ENCODE assay signal across 1 cellular context in the genomic region with DNA sequence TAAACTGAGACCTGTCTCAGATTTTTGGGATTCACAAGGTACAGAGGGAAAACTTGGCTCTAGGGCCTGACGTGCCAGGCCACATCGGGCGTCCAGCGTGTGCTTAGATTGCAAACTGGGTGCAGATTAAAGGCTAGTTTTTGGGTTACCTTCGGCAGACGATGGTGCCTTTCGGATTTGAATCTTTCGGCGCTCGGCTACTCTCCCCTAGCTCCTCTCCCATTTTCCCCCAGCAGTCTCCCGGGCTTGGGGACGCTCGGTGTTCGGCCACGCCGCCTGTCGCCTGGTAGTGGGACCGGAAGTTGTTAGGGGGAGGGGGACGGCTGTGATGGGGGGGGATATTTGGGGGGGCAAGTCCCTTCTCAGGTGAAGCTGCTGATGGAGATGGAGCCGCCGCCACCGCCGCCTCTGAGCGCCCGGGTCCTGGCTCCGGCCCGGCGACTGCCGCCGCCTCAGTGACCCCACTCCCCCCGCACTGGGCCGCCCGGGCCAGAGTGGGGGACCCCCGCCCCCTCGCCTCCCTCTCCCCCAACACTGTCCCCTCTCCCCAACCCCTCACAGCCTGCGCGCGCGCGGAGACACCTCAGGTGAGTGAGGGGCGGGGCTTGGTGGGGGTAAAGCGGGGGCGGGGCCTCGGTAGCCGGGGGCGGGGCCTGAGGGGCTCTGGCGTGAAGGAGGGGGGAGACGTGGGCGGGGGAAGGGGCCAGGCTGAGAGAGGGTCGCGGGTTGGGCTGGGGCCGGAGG.
TF ChIP-seq lines count a peak whose summit lies in the region.

No MANE protein-coding gene starts in this region.

TF ChIP-seq in GM12878, 131 proteins besides CTCF, POLR2A, EP300 and RAD21 (continued from another document and continues in another):
- TF ChIP-seq, protein P1, sequence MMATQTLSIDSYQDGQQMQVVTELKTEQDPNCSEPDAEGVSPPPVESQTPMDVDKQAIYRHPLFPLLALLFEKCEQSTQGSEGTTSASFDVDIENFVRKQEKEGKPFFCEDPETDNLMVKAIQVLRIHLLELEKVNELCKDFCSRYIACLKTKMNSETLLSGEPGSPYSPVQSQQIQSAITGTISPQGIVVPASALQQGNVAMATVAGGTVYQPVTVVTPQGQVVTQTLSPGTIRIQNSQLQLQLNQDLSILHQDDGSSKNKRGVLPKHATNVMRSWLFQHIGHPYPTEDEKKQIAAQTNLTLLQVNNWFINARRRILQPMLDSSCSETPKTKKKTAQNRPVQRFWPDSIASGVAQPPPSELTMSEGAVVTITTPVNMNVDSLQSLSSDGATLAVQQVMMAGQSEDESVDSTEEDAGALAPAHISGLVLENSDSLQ (IDR thresholded peaks at IDR 0.05) = no peak
- no peak for TF ChIP-seq DPF2 (IDR thresholded peaks at IDR 0.05)
- peak; percentile 69 for TF ChIP-seq HCFC1 (IDR thresholded peaks at IDR 0.05; ENCODE audit: low read length)
- TF ChIP-seq SRF (IDR thresholded peaks at IDR 0.05; ENCODE audit: low read depth in 2 of 2, low read length in 2 of 2) = peak; percentile 80 to 99
- TF ChIP-seq, protein P2, sequence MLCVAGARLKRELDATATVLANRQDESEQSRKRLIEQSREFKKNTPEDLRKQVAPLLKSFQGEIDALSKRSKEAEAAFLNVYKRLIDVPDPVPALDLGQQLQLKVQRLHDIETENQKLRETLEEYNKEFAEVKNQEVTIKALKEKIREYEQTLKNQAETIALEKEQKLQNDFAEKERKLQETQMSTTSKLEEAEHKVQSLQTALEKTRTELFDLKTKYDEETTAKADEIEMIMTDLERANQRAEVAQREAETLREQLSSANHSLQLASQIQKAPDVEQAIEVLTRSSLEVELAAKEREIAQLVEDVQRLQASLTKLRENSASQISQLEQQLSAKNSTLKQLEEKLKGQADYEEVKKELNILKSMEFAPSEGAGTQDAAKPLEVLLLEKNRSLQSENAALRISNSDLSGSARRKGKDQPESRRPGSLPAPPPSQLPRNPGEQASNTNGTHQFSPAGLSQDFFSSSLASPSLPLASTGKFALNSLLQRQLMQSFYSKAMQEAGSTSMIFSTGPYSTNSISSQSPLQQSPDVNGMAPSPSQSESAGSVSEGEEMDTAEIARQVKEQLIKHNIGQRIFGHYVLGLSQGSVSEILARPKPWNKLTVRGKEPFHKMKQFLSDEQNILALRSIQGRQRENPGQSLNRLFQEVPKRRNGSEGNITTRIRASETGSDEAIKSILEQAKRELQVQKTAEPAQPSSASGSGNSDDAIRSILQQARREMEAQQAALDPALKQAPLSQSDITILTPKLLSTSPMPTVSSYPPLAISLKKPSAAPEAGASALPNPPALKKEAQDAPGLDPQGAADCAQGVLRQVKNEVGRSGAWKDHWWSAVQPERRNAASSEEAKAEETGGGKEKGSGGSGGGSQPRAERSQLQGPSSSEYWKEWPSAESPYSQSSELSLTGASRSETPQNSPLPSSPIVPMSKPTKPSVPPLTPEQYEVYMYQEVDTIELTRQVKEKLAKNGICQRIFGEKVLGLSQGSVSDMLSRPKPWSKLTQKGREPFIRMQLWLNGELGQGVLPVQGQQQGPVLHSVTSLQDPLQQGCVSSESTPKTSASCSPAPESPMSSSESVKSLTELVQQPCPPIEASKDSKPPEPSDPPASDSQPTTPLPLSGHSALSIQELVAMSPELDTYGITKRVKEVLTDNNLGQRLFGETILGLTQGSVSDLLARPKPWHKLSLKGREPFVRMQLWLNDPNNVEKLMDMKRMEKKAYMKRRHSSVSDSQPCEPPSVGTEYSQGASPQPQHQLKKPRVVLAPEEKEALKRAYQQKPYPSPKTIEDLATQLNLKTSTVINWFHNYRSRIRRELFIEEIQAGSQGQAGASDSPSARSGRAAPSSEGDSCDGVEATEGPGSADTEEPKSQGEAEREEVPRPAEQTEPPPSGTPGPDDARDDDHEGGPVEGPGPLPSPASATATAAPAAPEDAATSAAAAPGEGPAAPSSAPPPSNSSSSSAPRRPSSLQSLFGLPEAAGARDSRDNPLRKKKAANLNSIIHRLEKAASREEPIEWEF (IDR thresholded peaks at IDR 0.05; ENCODE audit: insufficient replicate concordance, low read depth, low read length) = peak; percentile 91
- TF ChIP-seq RELA (IDR thresholded peaks at IDR 0.05; ENCODE audit: borderline replicate concordance, partially characterized antibody) = no peak
- TF ChIP-seq, protein P3, sequence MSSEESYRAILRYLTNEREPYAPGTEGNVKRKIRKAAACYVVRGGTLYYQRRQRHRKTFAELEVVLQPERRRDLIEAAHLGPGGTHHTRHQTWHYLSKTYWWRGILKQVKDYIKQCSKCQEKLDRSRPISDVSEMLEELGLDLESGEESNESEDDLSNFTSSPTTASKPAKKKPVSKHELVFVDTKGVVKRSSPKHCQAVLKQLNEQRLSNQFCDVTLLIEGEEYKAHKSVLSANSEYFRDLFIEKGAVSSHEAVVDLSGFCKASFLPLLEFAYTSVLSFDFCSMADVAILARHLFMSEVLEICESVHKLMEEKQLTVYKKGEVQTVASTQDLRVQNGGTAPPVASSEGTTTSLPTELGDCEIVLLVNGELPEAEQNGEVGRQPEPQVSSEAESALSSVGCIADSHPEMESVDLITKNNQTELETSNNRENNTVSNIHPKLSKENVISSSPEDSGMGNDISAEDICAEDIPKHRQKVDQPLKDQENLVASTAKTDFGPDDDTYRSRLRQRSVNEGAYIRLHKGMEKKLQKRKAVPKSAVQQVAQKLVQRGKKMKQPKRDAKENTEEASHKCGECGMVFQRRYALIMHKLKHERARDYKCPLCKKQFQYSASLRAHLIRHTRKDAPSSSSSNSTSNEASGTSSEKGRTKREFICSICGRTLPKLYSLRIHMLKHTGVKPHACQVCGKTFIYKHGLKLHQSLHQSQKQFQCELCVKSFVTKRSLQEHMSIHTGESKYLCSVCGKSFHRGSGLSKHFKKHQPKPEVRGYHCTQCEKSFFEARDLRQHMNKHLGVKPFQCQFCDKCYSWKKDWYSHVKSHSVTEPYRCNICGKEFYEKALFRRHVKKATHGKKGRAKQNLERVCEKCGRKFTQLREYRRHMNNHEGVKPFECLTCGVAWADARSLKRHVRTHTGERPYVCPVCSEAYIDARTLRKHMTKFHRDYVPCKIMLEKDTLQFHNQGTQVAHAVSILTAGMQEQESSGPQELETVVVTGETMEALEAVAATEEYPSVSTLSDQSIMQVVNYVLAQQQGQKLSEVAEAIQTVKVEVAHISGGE (CRISPR knock-in tag; IDR thresholded peaks at IDR 0.05) = no peak
- TF ChIP-seq, protein P4, sequence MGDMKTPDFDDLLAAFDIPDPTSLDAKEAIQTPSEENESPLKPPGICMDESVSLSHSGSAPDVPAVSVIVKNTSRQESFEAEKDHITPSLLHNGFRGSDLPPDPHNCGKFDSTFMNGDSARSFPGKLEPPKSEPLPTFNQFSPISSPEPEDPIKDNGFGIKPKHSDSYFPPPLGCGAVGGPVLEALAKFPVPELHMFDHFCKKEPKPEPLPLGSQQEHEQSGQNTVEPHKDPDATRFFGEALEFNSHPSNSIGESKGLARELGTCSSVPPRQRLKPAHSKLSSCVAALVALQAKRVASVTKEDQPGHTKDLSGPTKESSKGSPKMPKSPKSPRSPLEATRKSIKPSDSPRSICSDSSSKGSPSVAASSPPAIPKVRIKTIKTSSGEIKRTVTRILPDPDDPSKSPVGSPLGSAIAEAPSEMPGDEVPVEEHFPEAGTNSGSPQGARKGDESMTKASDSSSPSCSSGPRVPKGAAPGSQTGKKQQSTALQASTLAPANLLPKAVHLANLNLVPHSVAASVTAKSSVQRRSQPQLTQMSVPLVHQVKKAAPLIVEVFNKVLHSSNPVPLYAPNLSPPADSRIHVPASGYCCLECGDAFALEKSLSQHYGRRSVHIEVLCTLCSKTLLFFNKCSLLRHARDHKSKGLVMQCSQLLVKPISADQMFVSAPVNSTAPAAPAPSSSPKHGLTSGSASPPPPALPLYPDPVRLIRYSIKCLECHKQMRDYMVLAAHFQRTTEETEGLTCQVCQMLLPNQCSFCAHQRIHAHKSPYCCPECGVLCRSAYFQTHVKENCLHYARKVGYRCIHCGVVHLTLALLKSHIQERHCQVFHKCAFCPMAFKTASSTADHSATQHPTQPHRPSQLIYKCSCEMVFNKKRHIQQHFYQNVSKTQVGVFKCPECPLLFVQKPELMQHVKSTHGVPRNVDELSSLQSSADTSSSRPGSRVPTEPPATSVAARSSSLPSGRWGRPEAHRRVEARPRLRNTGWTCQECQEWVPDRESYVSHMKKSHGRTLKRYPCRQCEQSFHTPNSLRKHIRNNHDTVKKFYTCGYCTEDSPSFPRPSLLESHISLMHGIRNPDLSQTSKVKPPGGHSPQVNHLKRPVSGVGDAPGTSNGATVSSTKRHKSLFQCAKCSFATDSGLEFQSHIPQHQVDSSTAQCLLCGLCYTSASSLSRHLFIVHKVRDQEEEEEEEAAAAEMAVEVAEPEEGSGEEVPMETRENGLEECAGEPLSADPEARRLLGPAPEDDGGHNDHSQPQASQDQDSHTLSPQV (IDR thresholded peaks at IDR 0.05) = no peak
- no peak for TF ChIP-seq KLF5 (IDR thresholded peaks at IDR 0.05; ENCODE audit: partially characterized antibody)
- no peak for TF ChIP-seq RCOR1 (conservative IDR thresholded peaks at IDR 0.05; ENCODE audit: low read depth, low read length)
- TF ChIP-seq SIX5 (IDR thresholded peaks at IDR 0.05; ENCODE audit: low read depth, low read length, severe bottlenecking) = peak; percentile 32
- TF ChIP-seq YY1 (IDR thresholded peaks at IDR 0.05; ENCODE audit: low read depth, low read length) = peak; percentile 94
- TF ChIP-seq NR2C2 (IDR thresholded peaks at IDR 0.05; ENCODE audit: borderline replicate concordance, control insufficient read depth, insufficient read length, low read depth) = peak; percentile 89
- no peak for TF ChIP-seq TCF7 (IDR thresholded peaks at IDR 0.05; ENCODE audit: borderline replicate concordance)
- TF ChIP-seq ZNF24 (IDR thresholded peaks at IDR 0.05) = no peak
- no peak for TF ChIP-seq CBX3 (IDR thresholded peaks at IDR 0.05; ENCODE audit: borderline replicate concordance, low read depth)
- TF ChIP-seq STAT1 (conservative IDR thresholded peaks at IDR 0.05) = no peak
- no peak for TF ChIP-seq STAT3 (IDR thresholded peaks at IDR 0.05; ENCODE audit: low read depth, low read length)
- TF ChIP-seq RAD51 (IDR thresholded peaks at IDR 0.05) = peak; percentile 10; the same call in 1 of the 2 replicates
- TF ChIP-seq, protein P5, sequence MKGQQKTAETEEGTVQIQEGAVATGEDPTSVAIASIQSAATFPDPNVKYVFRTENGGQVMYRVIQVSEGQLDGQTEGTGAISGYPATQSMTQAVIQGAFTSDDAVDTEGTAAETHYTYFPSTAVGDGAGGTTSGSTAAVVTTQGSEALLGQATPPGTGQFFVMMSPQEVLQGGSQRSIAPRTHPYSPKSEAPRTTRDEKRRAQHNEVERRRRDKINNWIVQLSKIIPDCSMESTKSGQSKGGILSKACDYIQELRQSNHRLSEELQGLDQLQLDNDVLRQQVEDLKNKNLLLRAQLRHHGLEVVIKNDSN (IDR thresholded peaks at IDR 0.05; ENCODE audit: borderline replicate concordance, extremely low read length, insufficient read depth, low read depth, low read length) = no peak
- TF ChIP-seq, protein P6, sequence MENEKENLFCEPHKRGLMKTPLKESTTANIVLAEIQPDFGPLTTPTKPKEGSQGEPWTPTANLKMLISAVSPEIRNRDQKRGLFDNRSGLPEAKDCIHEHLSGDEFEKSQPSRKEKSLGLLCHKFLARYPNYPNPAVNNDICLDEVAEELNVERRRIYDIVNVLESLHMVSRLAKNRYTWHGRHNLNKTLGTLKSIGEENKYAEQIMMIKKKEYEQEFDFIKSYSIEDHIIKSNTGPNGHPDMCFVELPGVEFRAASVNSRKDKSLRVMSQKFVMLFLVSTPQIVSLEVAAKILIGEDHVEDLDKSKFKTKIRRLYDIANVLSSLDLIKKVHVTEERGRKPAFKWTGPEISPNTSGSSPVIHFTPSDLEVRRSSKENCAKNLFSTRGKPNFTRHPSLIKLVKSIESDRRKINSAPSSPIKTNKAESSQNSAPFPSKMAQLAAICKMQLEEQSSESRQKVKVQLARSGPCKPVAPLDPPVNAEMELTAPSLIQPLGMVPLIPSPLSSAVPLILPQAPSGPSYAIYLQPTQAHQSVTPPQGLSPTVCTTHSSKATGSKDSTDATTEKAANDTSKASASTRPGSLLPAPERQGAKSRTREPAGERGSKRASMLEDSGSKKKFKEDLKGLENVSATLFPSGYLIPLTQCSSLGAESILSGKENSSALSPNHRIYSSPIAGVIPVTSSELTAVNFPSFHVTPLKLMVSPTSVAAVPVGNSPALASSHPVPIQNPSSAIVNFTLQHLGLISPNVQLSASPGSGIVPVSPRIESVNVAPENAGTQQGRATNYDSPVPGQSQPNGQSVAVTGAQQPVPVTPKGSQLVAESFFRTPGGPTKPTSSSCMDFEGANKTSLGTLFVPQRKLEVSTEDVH (IDR thresholded peaks at IDR 0.05; ENCODE audit: low read depth, partially characterized antibody) = peak; percentile 58
- no peak for TF ChIP-seq CEBPB (IDR thresholded peaks at IDR 0.05; ENCODE audit: borderline replicate concordance in 1 of 2, low read depth in 2 of 2, low read length in 2 of 2)
- TF ChIP-seq YBX1 (IDR thresholded peaks at IDR 0.05) = no peak
- peak; percentile 70 for TF ChIP-seq CREB1 (IDR thresholded peaks at IDR 0.05; ENCODE audit: low read depth)
- TF ChIP-seq IRF4 (IDR thresholded peaks at IDR 0.05; ENCODE audit: low read depth, low read length) = peak; percentile 47; the same call in 1 of the 2 replicates
- peak; percentile 79; the same call in 1 of the 2 replicates for TF ChIP-seq TAF1 (IDR thresholded peaks at IDR 0.05; ENCODE audit: borderline replicate concordance, low read depth, low read length)
- no peak for TF ChIP-seq FOS (IDR thresholded peaks at IDR 0.05; ENCODE audit: borderline replicate concordance, extremely low read depth, insufficient read length)
- peak in 1 of 2 experiments; percentile 47; a peak in 2 of 4 replicates for TF ChIP-seq BHLHE40 (IDR thresholded peaks at IDR 0.05; ENCODE audit: borderline replicate concordance in 1 of 2, low read depth in 2 of 2, low read length in 1 of 2)
- TF ChIP-seq, protein P7, sequence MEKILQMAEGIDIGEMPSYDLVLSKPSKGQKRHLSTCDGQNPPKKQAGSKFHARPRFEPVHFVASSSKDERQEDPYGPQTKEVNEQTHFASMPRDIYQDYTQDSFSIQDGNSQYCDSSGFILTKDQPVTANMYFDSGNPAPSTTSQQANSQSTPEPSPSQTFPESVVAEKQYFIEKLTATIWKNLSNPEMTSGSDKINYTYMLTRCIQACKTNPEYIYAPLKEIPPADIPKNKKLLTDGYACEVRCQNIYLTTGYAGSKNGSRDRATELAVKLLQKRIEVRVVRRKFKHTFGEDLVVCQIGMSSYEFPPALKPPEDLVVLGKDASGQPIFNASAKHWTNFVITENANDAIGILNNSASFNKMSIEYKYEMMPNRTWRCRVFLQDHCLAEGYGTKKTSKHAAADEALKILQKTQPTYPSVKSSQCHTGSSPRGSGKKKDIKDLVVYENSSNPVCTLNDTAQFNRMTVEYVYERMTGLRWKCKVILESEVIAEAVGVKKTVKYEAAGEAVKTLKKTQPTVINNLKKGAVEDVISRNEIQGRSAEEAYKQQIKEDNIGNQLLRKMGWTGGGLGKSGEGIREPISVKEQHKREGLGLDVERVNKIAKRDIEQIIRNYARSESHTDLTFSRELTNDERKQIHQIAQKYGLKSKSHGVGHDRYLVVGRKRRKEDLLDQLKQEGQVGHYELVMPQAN (conservative IDR thresholded peaks at IDR 0.05) = no peak
